In genomic region chr21:17709266-17709611, GRCh38 we compare ENCODE assay signal across 1 cellular context.
TF ChIP-seq lines count a peak whose summit lies in the region.

No MANE protein-coding gene starts in this region.

TF ChIP-seq in GM12878, 131 proteins besides CTCF, POLR2A, EP300 and RAD21 (continued from another document):
- no peak for TF ChIP-seq PRDM15 (CRISPR knock-in tag; IDR thresholded peaks at IDR 0.05)
- no peak for TF ChIP-seq TCF12 (IDR thresholded peaks at IDR 0.05; ENCODE audit: low read depth, low read length)
- TF ChIP-seq ZNF274 (IDR thresholded peaks at IDR 0.05; ENCODE audit: insufficient read depth, insufficient read length): no peak
- 0 out of 3 replicates have a peak, but pooled peaks have one; percentile 31 for TF ChIP-seq POU2F2 (IDR thresholded peaks at IDR 0.05; ENCODE audit: borderline replicate concordance, low read depth, low read length)
- TF ChIP-seq STAT3 (IDR thresholded peaks at IDR 0.05; ENCODE audit: low read depth, low read length): no peak
- no peak for TF ChIP-seq ZNF622 (IDR thresholded peaks at IDR 0.05)
- no peak for TF ChIP-seq POLR2AphosphoS2 (IDR thresholded peaks at IDR 0.05; ENCODE audit: low read depth, low read length)
- TF ChIP-seq SPI1 (IDR thresholded peaks at IDR 0.05; ENCODE audit: borderline replicate concordance, insufficient read depth, low read depth, low read length): no peak
- TF ChIP-seq, protein P1, sequence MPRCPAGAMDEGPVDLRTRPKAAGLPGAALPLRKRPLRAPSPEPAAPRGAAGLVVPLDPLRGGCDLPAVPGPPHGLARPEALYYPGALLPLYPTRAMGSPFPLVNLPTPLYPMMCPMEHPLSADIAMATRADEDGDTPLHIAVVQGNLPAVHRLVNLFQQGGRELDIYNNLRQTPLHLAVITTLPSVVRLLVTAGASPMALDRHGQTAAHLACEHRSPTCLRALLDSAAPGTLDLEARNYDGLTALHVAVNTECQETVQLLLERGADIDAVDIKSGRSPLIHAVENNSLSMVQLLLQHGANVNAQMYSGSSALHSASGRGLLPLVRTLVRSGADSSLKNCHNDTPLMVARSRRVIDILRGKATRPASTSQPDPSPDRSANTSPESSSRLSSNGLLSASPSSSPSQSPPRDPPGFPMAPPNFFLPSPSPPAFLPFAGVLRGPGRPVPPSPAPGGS (IDR thresholded peaks at IDR 0.05; ENCODE audit: borderline replicate concordance, insufficient read depth, low read depth, low read length, poor library complexity, severe bottlenecking): no peak
- TF ChIP-seq HDAC2 (IDR thresholded peaks at IDR 0.05): no peak
- TF ChIP-seq PML (IDR thresholded peaks at IDR 0.05; ENCODE audit: low read length): no peak
- TF ChIP-seq ZBED1 (IDR thresholded peaks at IDR 0.05; ENCODE audit: borderline replicate concordance): no peak
- TF ChIP-seq NR2C1 (IDR thresholded peaks at IDR 0.05): no peak
- TF ChIP-seq CBX5 (IDR thresholded peaks at IDR 0.05; ENCODE audit: low read depth): no peak
- no peak for TF ChIP-seq ZNF217 (IDR thresholded peaks at IDR 0.05)
- TF ChIP-seq TBL1XR1 (IDR thresholded peaks at IDR 0.05; ENCODE audit: low read depth, low read length): no peak
- no peak for TF ChIP-seq NR2F1 (conservative IDR thresholded peaks at IDR 0.05)
